24 cellular contexts compared by ENCODE assay signal in genomic region chr1:2100775-2101108, GRCh38. TPM values are rescaled to one million over a fixed set of nuclear protein-coding genes. Genes with fewer than 3 reads are reported as not detected.
DNase-seq lines count a peak whose midpoint lies in the region; ATAC-seq and TF ChIP-seq lines count a peak whose summit lies in the region.
"Had no signal": no experiment of that assay in that cellular context is flagged by ENCODE, and none has a peak within 500 bp of the region (broad histone marks: within the 10 kb centered on the region; RNA-seq: fewer than 3 reads in every experiment).

No MANE protein-coding gene starts in this region.

- peaks cover 4% of the 10 kb centered on the region for H3K9me3 Mint-ChIP-seq in memory B cell
- peaks cover 5 to 6% of the 10 kb centered on the region in 2 donors for H3K9me3 Mint-ChIP-seq in stimulated activated naive B cell treated with anti-CD40 and anti-IgM and Interleukin-4, amounts not matched to agents 10 μg/mL and 1 μg/mL and 100 μg/mL, for 72 hours
- peaks cover 5% of the 10 kb centered on the region for H3K9me3 Mint-ChIP-seq in activated naive CD8-positive, alpha-beta T cell treated with anti-CD3 and anti-CD28 coated beads, Interleukin-2, amount 50 U/mL, for 24 hours
- peaks cover 0 to 10% (median 4%) of the 10 kb centered on the region in 9 donors for H3K9me3 Mint-ChIP-seq in naive thymus-derived CD8-positive, alpha-beta T cell

- no peak overlapping the region for H2AFZ ChIP-seq in OCI-LY7 (ENCODE audit: low read length)

- no peaks in the 10 kb centered on the region for H3K79me2 ChIP-seq in OCI-LY7 (ENCODE audit: insufficient read depth, low read depth, low read length)

- TF ChIP-seq CTCF in OCI-LY7 (conservative IDR thresholded peaks at IDR 0.05; ENCODE audit: low read length) = no peak

- H4K20me1 ChIP-seq in OCI-LY7 (ENCODE audit: insufficient read depth, low read length) = no peaks in the 10 kb centered on the region

- H3K9me3 ChIP-seq in OCI-LY7 (ENCODE audit: low read length) = no peaks in the 10 kb centered on the region

- H3K4me3 Mint-ChIP-seq in memory B cell = peak overlapping the region; percentile 53
- peak overlapping the region in 1 of 2 donors; percentile 31 for H3K4me3 Mint-ChIP-seq in stimulated activated naive B cell treated with anti-CD40 and anti-IgM and Interleukin-4, amounts not matched to agents 10 μg/mL and 1 μg/mL and 100 μg/mL, for 72 hours
- no peak overlapping the region for H3K4me3 Mint-ChIP-seq in activated naive CD8-positive, alpha-beta T cell treated with anti-CD3 and anti-CD28 coated beads, Interleukin-2, amount 50 U/mL, for 24 hours
- H3K4me3 Mint-ChIP-seq in naive thymus-derived CD8-positive, alpha-beta T cell = no peak overlapping the region
- H3K4me3 Mint-ChIP-seq: CD8-positive, alpha-beta memory T cell; HFFc6 had no signal

- H3K9me2 ChIP-seq in OCI-LY7 (ENCODE audit: insufficient read depth, low read length) = no peaks in the 10 kb centered on the region

- H3K27me3 Mint-ChIP-seq in memory B cell = no peaks in the 10 kb centered on the region
- no peaks in the 10 kb centered on the region for H3K27me3 Mint-ChIP-seq in stimulated activated naive B cell treated with anti-CD40 and anti-IgM and Interleukin-4, amounts not matched to agents 10 μg/mL and 1 μg/mL and 100 μg/mL, for 72 hours
- H3K27me3 Mint-ChIP-seq in activated naive CD8-positive, alpha-beta T cell treated with anti-CD3 and anti-CD28 coated beads, Interleukin-2, amount 50 U/mL, for 24 hours = no peaks in the 10 kb centered on the region
- no peaks in the 10 kb centered on the region for H3K27me3 Mint-ChIP-seq in naive thymus-derived CD8-positive, alpha-beta T cell
- H3K27me3 Mint-ChIP-seq: CD4-positive, CD25-positive, alpha-beta regulatory T cell had no signal

- H3K4me3 ChIP-seq in OCI-LY7 (ENCODE audit: low read depth, low read length, poor library complexity, severe bottlenecking) = no peak overlapping the region
- H3K4me3 ChIP-seq: GM12878 had no signal

- no peak overlapping the region for H3K27ac Mint-ChIP-seq in memory B cell
- peak overlapping the region; percentile 2 for H3K27ac Mint-ChIP-seq in stimulated activated naive B cell treated with anti-CD40 and anti-IgM and Interleukin-4, amounts not matched to agents 10 μg/mL and 1 μg/mL and 100 μg/mL, for 72 hours
- no peak overlapping the region for H3K27ac Mint-ChIP-seq in activated naive CD8-positive, alpha-beta T cell treated with anti-CD3 and anti-CD28 coated beads, Interleukin-2, amount 50 U/mL, for 24 hours
- H3K27ac Mint-ChIP-seq in naive thymus-derived CD8-positive, alpha-beta T cell = no peak overlapping the region
- H3K27ac Mint-ChIP-seq: CD4-positive, CD25-positive, alpha-beta regulatory T cell; HFFc6 had no signal

- 0 out of 2 replicates have a peak overlapping the region, but pooled peaks have one; percentile 26 for H3K4me2 ChIP-seq in OCI-LY7 (ENCODE audit: low read length)

- H3K4me1 ChIP-seq in OCI-LY7 (ENCODE audit: insufficient read depth, low read length, poor library complexity, severe bottlenecking) = peaks cover 13% of the 10 kb centered on the region

- H3K27ac ChIP-seq in OCI-LY7 (ENCODE audit: low read depth, low read length, poor library complexity, severe bottlenecking) = no peak overlapping the region
- H3K27ac ChIP-seq: HL-60 had no signal

- ATAC-seq in left cardiac atrium (no peak), left ventricle myocardium superior (no peak), memory B cell (ENCODE audit: low read depth) (no peak)
- peak in 1 of 2 donors; percentile 75 for ATAC-seq in stimulated activated naive B cell treated with anti-CD40 and anti-IgM and Interleukin-4, amounts not matched to agents 10 μg/mL and 1 μg/mL and 100 μg/mL, for 72 hours (replicated peaks)
- no peak for ATAC-seq in activated naive CD8-positive, alpha-beta T cell treated with anti-CD3 and anti-CD28 coated beads, Interleukin-2, amount 50 U/mL, for 24 hours
- no peak for ATAC-seq in naive thymus-derived CD8-positive, alpha-beta T cell
- ATAC-seq: GM12878, HCT116 had no signal

- H3K36me3 ChIP-seq in OCI-LY7 (ENCODE audit: insufficient read depth, low read length) = no peaks in the 10 kb centered on the region

- CTCF ChIA-PET in OCI-LY7 (lab: Charles Lee; ENCODE audit: unreplicated experiment) = no interaction called here

- no TSS peak for BruUV-seq in OCI-LY7 (replicated peaks; lab: Mats Ljungman, UMichigan)

- POLR2A ChIA-PET in OCI-LY7 (lab: Charles Lee) = no interaction called here
- POLR2A ChIA-PET in naive thymus-derived CD8-positive, alpha-beta T cell (lab: Charles Lee) = interaction anchor here (0.6 kb wide), 1 partner anchor 59 kb away, joined by 3 read pairs; no protein-coding TSS in a partner anchor

- H3K4me1 Mint-ChIP-seq in memory B cell = peaks cover 18% of the 10 kb centered on the region
- H3K4me1 Mint-ChIP-seq in stimulated activated naive B cell treated with anti-CD40 and anti-IgM and Interleukin-4, amounts not matched to agents 10 μg/mL and 1 μg/mL and 100 μg/mL, for 72 hours = peaks cover 20 to 34% of the 10 kb centered on the region in 2 donors
- H3K4me1 Mint-ChIP-seq in activated naive CD8-positive, alpha-beta T cell treated with anti-CD3 and anti-CD28 coated beads, Interleukin-2, amount 50 U/mL, for 24 hours = no peaks in the 10 kb centered on the region
- peaks cover 0 to 6% (median 4%) of the 10 kb centered on the region in 4 donors for H3K4me1 Mint-ChIP-seq in naive thymus-derived CD8-positive, alpha-beta T cell

- peaks cover 12% of the 10 kb centered on the region for H3K36me3 Mint-ChIP-seq in memory B cell
- peaks cover 24 to 26% of the 10 kb centered on the region in 2 donors for H3K36me3 Mint-ChIP-seq in stimulated activated naive B cell treated with anti-CD40 and anti-IgM and Interleukin-4, amounts not matched to agents 10 μg/mL and 1 μg/mL and 100 μg/mL, for 72 hours
- peaks cover 11% of the 10 kb centered on the region for H3K36me3 Mint-ChIP-seq in activated naive CD8-positive, alpha-beta T cell treated with anti-CD3 and anti-CD28 coated beads, Interleukin-2, amount 50 U/mL, for 24 hours (ENCODE audit: low read depth)
- H3K36me3 Mint-ChIP-seq in naive thymus-derived CD8-positive, alpha-beta T cell = peaks cover 12 to 15% (median 15%) of the 10 kb centered on the region in 3 donors

- intact Hi-C loops in left cardiac atrium (cut with DNase I) (no loop called here), left ventricle myocardium superior (cut with micrococcal nuclease) (no loop called here), OCI-LY7 (cut with micrococcal nuclease; ENCODE audit: unreplicated experiment) (no loop called here)

- DNase-seq in left cardiac atrium = peak; percentile 3
- no peak for DNase-seq in left ventricle myocardium superior
- no peak for DNase-seq in OCI-LY7 (ENCODE audit: low spot score)
- no peak for DNase-seq in memory B cell (ENCODE audit: low spot score in 2 of 2)
- DNase-seq in stimulated activated naive B cell treated with anti-CD40 and anti-IgM and Interleukin-4, amounts not matched to agents 10 μg/mL and 1 μg/mL and 100 μg/mL, for 72 hours = no peak
- no peak for DNase-seq in activated naive CD8-positive, alpha-beta T cell treated with anti-CD3 and anti-CD28 coated beads, Interleukin-2, amount 50 U/mL, for 24 hours
- no peak for DNase-seq in NCI-H2081 (lab: John Stamatoyannopoulos, UW)
- DNase-seq in naive thymus-derived CD8-positive, alpha-beta T cell = no peak
- DNase-seq: ACHN; C1 segment of cervical spinal cord; CD4-positive, CD25-positive, alpha-beta regulatory T cell; CD8-positive, alpha-beta memory T cell; COR-L47; DMS 273 treated with DMSO at 0.1 percent for 48 hours; DMS53; DND-41; EL; GOT3; H7; HFFc6 had no signal

RNA-seq across cellular contexts. Expression of gene PRKCZ, which starts 50.5 kb away (rescaled TPM):
- 10 to 100 TPM; 12.4 to 20.7 TPM for total RNA-seq in left cardiac atrium
- 20.8 TPM for total RNA-seq in left ventricle myocardium superior
- total RNA-seq in OCI-LY7 (2014; rRNA removed; shearing (Covaris generic)) = 8.0 and 10.2 TPM in 2 replicates
- total RNA-seq in OCI-LY7 (2022) = 10.0 and 13.0 TPM in 2 replicates
- total RNA-seq in naive thymus-derived CD8-positive, alpha-beta T cell = 10 to 100 TPM; 29.8 to 33.9 TPM
- polyA plus RNA-seq in naive thymus-derived CD8-positive, alpha-beta T cell = 10 to 100 TPM in 1 of 3 donors, 1 to 10 TPM in 2; 7.8 to 11.3 (median 9.2) TPM
- total RNA-seq: HT1080 had no signal
